Comparison of ENCODE assay signal across 8 cellular contexts in the genomic region with DNA sequence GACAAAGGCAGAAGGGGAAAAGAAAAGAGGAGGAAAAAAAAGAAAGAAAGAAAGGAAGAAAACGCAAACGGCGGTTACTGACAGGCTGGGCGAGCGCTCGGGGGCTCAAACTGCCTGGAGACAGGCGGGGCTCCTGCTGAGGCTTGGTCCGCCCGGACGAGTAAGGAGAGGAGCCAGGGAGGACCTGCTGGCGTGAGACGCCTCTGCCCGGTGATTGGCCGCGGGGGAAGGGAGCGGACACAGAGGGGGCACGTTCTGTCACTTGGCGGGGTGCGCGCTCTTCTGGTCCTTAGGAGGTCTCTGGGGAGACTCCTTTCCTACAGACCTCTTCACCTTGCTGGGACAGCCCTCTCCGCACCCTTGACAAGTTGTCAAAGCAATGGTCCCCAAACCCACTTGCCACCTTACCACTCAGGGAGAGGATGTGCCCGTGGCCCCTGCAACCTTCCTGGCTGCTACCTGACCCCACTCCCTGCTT. TPM values are rescaled to one million over a fixed set of nuclear protein-coding genes. Genes with fewer than 3 reads are reported as not detected.
DNase-seq lines count a peak whose midpoint lies in the region; ATAC-seq and TF ChIP-seq lines count a peak whose summit lies in the region.

No MANE protein-coding gene starts in this region.

- H3F3A ChIP-seq in OCI-LY1 (ENCODE audit: insufficient read depth, low read length) = no peaks in the 10 kb centered on the region

- peak overlapping the region; percentile 94 for H3K4me2 ChIP-seq in OCI-LY1 (ENCODE audit: low read length)

- no peak for DNase-seq in CD4-positive, CD25-positive, alpha-beta regulatory T cell
- peak in 1 of 9 donors; percentile 7 for DNase-seq in naive thymus-derived CD4-positive, alpha-beta T cell
- no peak for DNase-seq in DMS114 treated with DMSO at 0.1 percent for 48 hours (lab: John Stamatoyannopoulos, UW; ENCODE audit: unreplicated experiment)
- DNase-seq in SHP77 treated with DMSO at 0.1 percent for 48 hours (lab: John Stamatoyannopoulos, UW) = no peak

- peaks cover 0 to 36% (median 17%) of the 10 kb centered on the region in 4 donors for H3K4me1 Mint-ChIP-seq in CD4-positive, CD25-positive, alpha-beta regulatory T cell
- H3K4me1 Mint-ChIP-seq in naive thymus-derived CD4-positive, alpha-beta T cell = peaks cover 15 to 38% (median 27%) of the 10 kb centered on the region in 7 donors

- peak overlapping the region; percentile 65 for H3K27ac ChIP-seq in CD4-positive, CD25-positive, alpha-beta regulatory T cell (ENCODE audit: insufficient read depth, low read length, poor library complexity, severe bottlenecking)
- H3K27ac ChIP-seq in OCI-LY1 (ENCODE audit: low read depth, low read length, poor library complexity, severe bottlenecking) = peak overlapping the region; percentile 68
- H3K27ac ChIP-seq in naive thymus-derived CD4-positive, alpha-beta T cell (ENCODE audit: low read depth, low read length) = peak overlapping the region; percentile 46

- peak overlapping the region; percentile 72 for H3K4me3 ChIP-seq in CD4-positive, CD25-positive, alpha-beta regulatory T cell (ENCODE audit: low read depth, low read length)
- peak overlapping the region; percentile 77 for H3K4me3 ChIP-seq in OCI-LY1 (ENCODE audit: low read depth, low read length, poor library complexity, severe bottlenecking)
- H3K4me3 ChIP-seq in endocrine pancreas (ENCODE audit: control insufficient read depth, insufficient read depth, low read length) = peak overlapping the region; percentile 22
- peak overlapping the region; percentile 88 for H3K4me3 ChIP-seq in naive thymus-derived CD4-positive, alpha-beta T cell (ENCODE audit: low read length)

- intact Hi-C loops in naive thymus-derived CD4-positive, alpha-beta T cell (cut with micrococcal nuclease) = loop anchor here (1.0 to 5.0 kb wide), 6 partner anchors 34 to 548 kb away; a partner anchor contains a TSS

- peak overlapping the region; percentile 86 to 94 (median 87) for H3K27ac Mint-ChIP-seq in CD4-positive, CD25-positive, alpha-beta regulatory T cell
- peak overlapping the region in 6 of 9 donors; percentile 30 to 98 (median 64) for H3K27ac Mint-ChIP-seq in naive thymus-derived CD4-positive, alpha-beta T cell

- H3K9ac ChIP-seq in OCI-LY1 (ENCODE audit: low read length) (peak overlapping the region; percentile 81), endocrine pancreas (ENCODE audit: control insufficient read depth, insufficient read depth, low read length) (peak overlapping the region; percentile 22)

- peaks cover 48% of the 10 kb centered on the region for H3K27me3 Mint-ChIP-seq in CD4-positive, CD25-positive, alpha-beta regulatory T cell
- H3K27me3 Mint-ChIP-seq in naive thymus-derived CD4-positive, alpha-beta T cell = peaks cover 39 to 80% (median 62%) of the 10 kb centered on the region in 5 donors

- H3K36me3 Mint-ChIP-seq in CD4-positive, CD25-positive, alpha-beta regulatory T cell = no peaks in the 10 kb centered on the region
- H3K36me3 Mint-ChIP-seq in naive thymus-derived CD4-positive, alpha-beta T cell = no peaks in the 10 kb centered on the region

- peaks cover 22% of the 10 kb centered on the region for H3K4me1 ChIP-seq in CD4-positive, CD25-positive, alpha-beta regulatory T cell (ENCODE audit: control insufficient read depth, insufficient read depth, low read length, poor library complexity, severe bottlenecking)
- H3K4me1 ChIP-seq in OCI-LY1 (ENCODE audit: insufficient read depth, low read length, severe bottlenecking) (peaks cover 25% of the 10 kb centered on the region), endocrine pancreas (ENCODE audit: control insufficient read depth, insufficient read depth, low read length) (peaks cover 11% of the 10 kb centered on the region)
- H3K4me1 ChIP-seq in naive thymus-derived CD4-positive, alpha-beta T cell (ENCODE audit: control insufficient read depth in 2 of 2, insufficient read depth in 2 of 2, low read length in 2 of 2) = peaks cover 3 to 7% of the 10 kb centered on the region in 2 donors

- no peak for TF ChIP-seq CTCF in OCI-LY1 (IDR thresholded peaks at IDR 0.05; ENCODE audit: low read length)

- H3K27me3 ChIP-seq in CD4-positive, CD25-positive, alpha-beta regulatory T cell (ENCODE audit: control insufficient read depth, insufficient read depth, low read length) = peaks cover 23% of the 10 kb centered on the region
- no peaks in the 10 kb centered on the region for H3K27me3 ChIP-seq in OCI-LY1 (ENCODE audit: insufficient read depth, low read length)
- no peaks in the 10 kb centered on the region for H3K27me3 ChIP-seq in endocrine pancreas (ENCODE audit: control insufficient read depth, insufficient read depth, low read length)
- H3K27me3 ChIP-seq in naive thymus-derived CD4-positive, alpha-beta T cell (ENCODE audit: control insufficient read depth in 2 of 2, insufficient read depth in 2 of 2, low read length in 2 of 2) = peaks cover 4 to 10% of the 10 kb centered on the region in 2 donors

- H2AFZ ChIP-seq in OCI-LY1 (ENCODE audit: low read length) = peak overlapping the region; percentile 82; the same call in 1 of the 2 replicates

- H4K20me1 ChIP-seq in OCI-LY1 (ENCODE audit: insufficient read depth, low read length) = no peaks in the 10 kb centered on the region

- peak; percentile 14 to 23 for ATAC-seq in CD4-positive, CD25-positive, alpha-beta regulatory T cell (ENCODE audit: low read depth in 2 of 2)
- peak; percentile 34 for ATAC-seq in GM18861 (IDR thresholded peaks at IDR 0.05; ENCODE audit: unreplicated experiment)
- peak; percentile 45 for ATAC-seq in HG02973 (IDR thresholded peaks at IDR 0.05; ENCODE audit: unreplicated experiment)
- ATAC-seq in naive thymus-derived CD4-positive, alpha-beta T cell = peak; percentile 50

- peaks cover 0 to 4% (median 0%) of the 10 kb centered on the region in 7 donors for H3K9me3 Mint-ChIP-seq in CD4-positive, CD25-positive, alpha-beta regulatory T cell
- H3K9me3 Mint-ChIP-seq in naive thymus-derived CD4-positive, alpha-beta T cell = peaks cover 0 to 3% (median 0%) of the 10 kb centered on the region in 11 donors

- CTCF ChIA-PET in naive thymus-derived CD4-positive, alpha-beta T cell (lab: Charles Lee) = no interaction called here

- no peaks in the 10 kb centered on the region for H3K36me3 ChIP-seq in CD4-positive, CD25-positive, alpha-beta regulatory T cell (ENCODE audit: control insufficient read depth, insufficient read depth, low read length)
- H3K36me3 ChIP-seq in OCI-LY1 (ENCODE audit: insufficient read depth, low read length) = no peaks in the 10 kb centered on the region
- H3K36me3 ChIP-seq in endocrine pancreas (ENCODE audit: control insufficient read depth, insufficient read depth, low read length) = no peaks in the 10 kb centered on the region
- peaks cover 0 to 5% (median 0%) of the 10 kb centered on the region in 3 experiments for H3K36me3 ChIP-seq in naive thymus-derived CD4-positive, alpha-beta T cell (ENCODE audit: control insufficient read depth in 2 of 3, insufficient read depth in 3 of 3, low read length in 3 of 3)

- H3K9me3 ChIP-seq in CD4-positive, CD25-positive, alpha-beta regulatory T cell (ENCODE audit: control insufficient read depth in 2 of 2, low read length in 2 of 2) = no peaks in the 10 kb centered on the region
- H3K9me3 ChIP-seq in OCI-LY1 (ENCODE audit: low read length) = no peaks in the 10 kb centered on the region
- no peaks in the 10 kb centered on the region for H3K9me3 ChIP-seq in endocrine pancreas (ENCODE audit: control insufficient read depth, low read length)
- H3K9me3 ChIP-seq in naive thymus-derived CD4-positive, alpha-beta T cell (ENCODE audit: control insufficient read depth in 2 of 3, low read length in 3 of 3) = no peaks in the 10 kb centered on the region

- no peaks in the 10 kb centered on the region for H3K9me2 ChIP-seq in OCI-LY1 (ENCODE audit: low read depth, low read length)

- H3K4me3 Mint-ChIP-seq in CD4-positive, CD25-positive, alpha-beta regulatory T cell = peak overlapping the region; percentile 93 to 99 (median 96)
- peak overlapping the region; percentile 89 to 99 (median 97) for H3K4me3 Mint-ChIP-seq in naive thymus-derived CD4-positive, alpha-beta T cell

- no peaks in the 10 kb centered on the region; the same call in 1 of the 2 replicates for H3K79me2 ChIP-seq in OCI-LY1 (ENCODE audit: insufficient read depth, low read length)

- POLR2A ChIA-PET in naive thymus-derived CD4-positive, alpha-beta T cell (lab: Charles Lee) = no interaction called here

RNA-seq across cellular contexts. Expression of a gene that starts 0.8 kb away (rescaled TPM):
- 4.9 TPM for total RNA-seq in CD4-positive, CD25-positive, alpha-beta regulatory T cell
- 1 to 10 TPM; 3.2 to 7.7 (median 5.0) TPM for polyA plus RNA-seq in CD4-positive, CD25-positive, alpha-beta regulatory T cell
- 1 to 10 TPM in 1 of 5 experiments, under 1 TPM in 4; 0.16 to 3.0 (median 0.56) TPM for total RNA-seq in naive thymus-derived CD4-positive, alpha-beta T cell
- polyA plus RNA-seq in naive thymus-derived CD4-positive, alpha-beta T cell = under 1 TPM in 1 of 2 donors, not detected in 1; 0.03 TPM

RNA-seq across cellular contexts. Expression of a gene that starts 41.7 kb away (rescaled TPM):
- not detected for total RNA-seq in CD4-positive, CD25-positive, alpha-beta regulatory T cell
- polyA plus RNA-seq in CD4-positive, CD25-positive, alpha-beta regulatory T cell = not detected
- not detected for total RNA-seq in naive thymus-derived CD4-positive, alpha-beta T cell
- polyA plus RNA-seq in naive thymus-derived CD4-positive, alpha-beta T cell = not detected

RNA-seq across cellular contexts. Expression of a gene that starts 43.1 kb away (rescaled TPM):
- total RNA-seq in CD4-positive, CD25-positive, alpha-beta regulatory T cell = not detected
- not detected for polyA plus RNA-seq in CD4-positive, CD25-positive, alpha-beta regulatory T cell
- not detected for total RNA-seq in naive thymus-derived CD4-positive, alpha-beta T cell
- polyA plus RNA-seq in naive thymus-derived CD4-positive, alpha-beta T cell = not detected

Comparison
In these comparisons a context has a peak if more than half of its experiments do, and no peak if none do; other contexts are left out.
1. H3K4me3 ChIP-seq: peak in every context shown above with its lines; median percentile 88 in naive thymus-derived CD4-positive, alpha-beta T cell; 77 in OCI-LY1; 72 in CD4-positive, CD25-positive, alpha-beta regulatory T cell; 22 in endocrine pancreas.